ENCODE assay signal across 10 cellular contexts in the genomic region with DNA sequence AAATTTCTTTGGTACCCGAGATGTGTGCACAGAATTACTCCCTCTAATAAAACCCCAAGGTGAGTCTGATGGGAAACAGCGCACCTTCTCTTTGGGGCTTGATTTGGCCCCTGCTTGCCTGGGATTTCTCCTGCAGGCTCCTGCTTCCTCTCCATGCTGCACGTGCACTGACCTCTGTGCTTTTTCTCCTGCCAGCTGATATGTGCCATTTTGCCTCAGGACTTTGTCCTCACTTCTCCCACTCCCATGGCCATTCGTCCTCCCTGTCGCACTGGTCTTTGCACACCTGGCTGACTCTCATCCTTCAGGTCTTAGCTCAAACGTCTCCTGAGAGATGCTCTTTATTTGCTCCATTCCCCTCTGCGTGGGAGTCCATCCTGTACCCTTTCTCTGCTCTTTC. TPM values are rescaled to one million over a fixed set of nuclear protein-coding genes. Genes with fewer than 3 reads are reported as not detected.
DNase-seq lines count a peak whose midpoint lies in the region; ATAC-seq and TF ChIP-seq lines count a peak whose summit lies in the region.
"Had no signal": no experiment of that assay in that cellular context is flagged by ENCODE, and none has a peak within 500 bp of the region (broad histone marks: within the 10 kb centered on the region; RNA-seq: fewer than 3 reads in every experiment).

No MANE protein-coding gene starts in this region.

- no peaks in the 10 kb centered on the region for H3F3A ChIP-seq in smooth muscle cell (ENCODE audit: low read depth)

- H3K27ac ChIP-seq in H9 (ENCODE audit: insufficient read length, low read depth, low read length) = no peak overlapping the region
- H3K27ac ChIP-seq in smooth muscle cell (ENCODE audit: low read depth) = no peak overlapping the region

- H3K4me3 ChIP-seq in fibroblast of villous mesenchyme (ENCODE audit: low read depth, low read length) = peak overlapping the region; percentile 19
- no peak overlapping the region for H3K4me3 ChIP-seq in smooth muscle cell

- H3K27me3 ChIP-seq in H9 (ENCODE audit: insufficient read depth, low read length) (no peaks in the 10 kb centered on the region), smooth muscle cell (ENCODE audit: low read depth) (no peaks in the 10 kb centered on the region)

- peaks cover 6 to 22% (median 20%) of the 10 kb centered on the region in 3 experiments for H3K36me3 Mint-ChIP-seq in H9 (ENCODE audit: insufficient read depth in 1 of 3, low read depth in 3 of 3)
- H3K36me3 Mint-ChIP-seq in activated CD8-positive, alpha-beta T cell treated with anti-CD3 and anti-CD28 coated beads, Interleukin-2, amount 10 ng/mL, durations not matched to agents 7 days and 5 days (ENCODE audit: low read depth) = peaks cover 47% of the 10 kb centered on the region

- H3K36me3 ChIP-seq in smooth muscle cell (ENCODE audit: low read depth) = no peaks in the 10 kb centered on the region

- H3K9me3 ChIP-seq in H9 (ENCODE audit: control insufficient read depth, low read depth, low read length) = peaks cover 14% of the 10 kb centered on the region
- no peaks in the 10 kb centered on the region for H3K9me3 ChIP-seq in smooth muscle cell (replicated peaks; ENCODE audit: low read depth)

- peaks cover 5% of the 10 kb centered on the region for H3K23me2 ChIP-seq in H9 (ENCODE audit: insufficient read length, low read depth, low read length, poor library complexity, severe bottlenecking)

- H3K14ac ChIP-seq in H9 (ENCODE audit: insufficient read depth, low read length) = no peak overlapping the region

- no peak overlapping the region for H2BK15ac ChIP-seq in H9 (ENCODE audit: low read depth, low read length)

- peak overlapping the region in 1 of 2 experiments; percentile 81; a peak in 3 of 5 replicates for H3K4me3 Mint-ChIP-seq in H9
- peak overlapping the region; percentile 90 for H3K4me3 Mint-ChIP-seq in activated CD8-positive, alpha-beta T cell treated with anti-CD3 and anti-CD28 coated beads, Interleukin-2, amount 10 ng/mL, durations not matched to agents 7 days and 5 days

- H3K4me2 ChIP-seq in H9 (ENCODE audit: insufficient read depth, insufficient read length, low read length) = peak overlapping the region; percentile 72
- peak overlapping the region; percentile 89 for H3K4me2 ChIP-seq in smooth muscle cell

- H3K4me1 Mint-ChIP-seq in H9 = peaks cover 20% of the 10 kb centered on the region in 2 experiments
- H3K4me1 Mint-ChIP-seq in activated CD8-positive, alpha-beta T cell treated with anti-CD3 and anti-CD28 coated beads, Interleukin-2, amount 10 ng/mL, durations not matched to agents 7 days and 5 days (ENCODE audit: low read depth) = peaks cover 43% of the 10 kb centered on the region

- H2BK5ac ChIP-seq in H9 (ENCODE audit: insufficient read length, low read length) = no peak overlapping the region

- H2BK120ac ChIP-seq in H9 (ENCODE audit: low read depth, low read length, poor library complexity, severe bottlenecking) = no peak overlapping the region

- no peak overlapping the region for H4K8ac ChIP-seq in H9 (replicated peaks; ENCODE audit: insufficient read length, low read depth, low read length)

- no peak overlapping the region for H3K23ac ChIP-seq in H9 (ENCODE audit: insufficient read length, low read depth, low read length)

- no peak for ATAC-seq in activated CD8-positive, alpha-beta T cell treated with anti-CD3 and anti-CD28 coated beads, Interleukin-2, amount 10 ng/mL, durations not matched to agents 7 days and 5 days
- ATAC-seq in GM19035 (IDR thresholded peaks at IDR 0.05; ENCODE audit: unreplicated experiment) (no peak), GM19467 (IDR thresholded peaks at IDR 0.05; ENCODE audit: unreplicated experiment) (no peak)
- ATAC-seq: HCT116 had no signal

- no peak overlapping the region for H2AK5ac ChIP-seq in H9 (ENCODE audit: insufficient read length, low read length)

- CTCF ChIA-PET in activated CD8-positive, alpha-beta T cell treated with anti-CD3 and anti-CD28 coated beads, Interleukin-2, amount 10 ng/mL, durations not matched to agents 7 days and 5 days (lab: Charles Lee) = interaction anchor here (1.1 to 2.1 kb wide), 2 partner anchors 33 to 42 kb away, joined by 3 to 9 read pairs; no protein-coding TSS in a partner anchor

- DNase-seq in H9 = no peak
- no peak for DNase-seq in activated CD8-positive, alpha-beta T cell treated with anti-CD3 and anti-CD28 coated beads, Interleukin-2, amount 10 ng/mL, durations not matched to agents 7 days and 5 days
- no peak for DNase-seq in fibroblast of villous mesenchyme (ENCODE audit: low read depth)
- DNase-seq in smooth muscle cell (lab: John Stamatoyannopoulos, UW; ENCODE audit: unreplicated experiment) = no peak
- no peak for DNase-seq in NCI-H1048 (lab: John Stamatoyannopoulos, UW)
- DNase-seq: activated CD4-positive, CD25-positive, alpha-beta regulatory T cell treated with anti-CD3 and anti-CD28 coated beads, Interleukin-2, amount 50 U/mL, for 72 hours; NCI-H69 had no signal

- no peak overlapping the region for H3T11ph ChIP-seq in H9 (ENCODE audit: low read length)

- H3K4me1 ChIP-seq in H9 (ENCODE audit: insufficient read depth, low read length) (peaks cover 5% of the 10 kb centered on the region), smooth muscle cell (ENCODE audit: low read depth) (no peaks in the 10 kb centered on the region)

- no peak overlapping the region for H3K27ac Mint-ChIP-seq in H9
- H3K27ac Mint-ChIP-seq in activated CD8-positive, alpha-beta T cell treated with anti-CD3 and anti-CD28 coated beads, Interleukin-2, amount 10 ng/mL, durations not matched to agents 7 days and 5 days = peak overlapping the region; percentile 17

- no peak overlapping the region for H4K91ac ChIP-seq in H9 (ENCODE audit: insufficient read length, low read depth, low read length)

- no peak overlapping the region for H4K5ac ChIP-seq in H9 (ENCODE audit: insufficient read length, low read depth, low read length)

- no peak overlapping the region for H3K18ac ChIP-seq in H9 (ENCODE audit: insufficient read length, low read depth, low read length)

- no peak overlapping the region for H3K56ac ChIP-seq in H9 (ENCODE audit: insufficient read length, low read depth, low read length)

- H2BK20ac ChIP-seq in H9 (ENCODE audit: low read depth, low read length, poor library complexity, severe bottlenecking) = no peak overlapping the region

- peaks cover 10 to 14% of the 10 kb centered on the region in 2 experiments for H3K9me3 Mint-ChIP-seq in H9
- H3K9me3 Mint-ChIP-seq in activated CD8-positive, alpha-beta T cell treated with anti-CD3 and anti-CD28 coated beads, Interleukin-2, amount 10 ng/mL, durations not matched to agents 7 days and 5 days (ENCODE audit: insufficient read depth) = peaks cover 15% of the 10 kb centered on the region

- no peak for TF ChIP-seq CTCF in H9 (conservative IDR thresholded peaks at IDR 0.05)
- no peak for TF ChIP-seq CTCF in fibroblast of villous mesenchyme (IDR thresholded peaks at IDR 0.05; ENCODE audit: insufficient read depth, low read depth, low read length)
- TF ChIP-seq CTCF in smooth muscle cell (IDR thresholded peaks at IDR 0.05; ENCODE audit: borderline replicate concordance, insufficient read depth, poor library complexity, severe bottlenecking) = no peak

- no peak overlapping the region for H2BK12ac ChIP-seq in H9 (ENCODE audit: insufficient read length, low read depth, low read length)

- no peaks in the 10 kb centered on the region for H4K20me1 ChIP-seq in H9 (ENCODE audit: control insufficient read depth, insufficient read depth, insufficient read length)
- H4K20me1 ChIP-seq in smooth muscle cell (ENCODE audit: low read depth) = no peaks in the 10 kb centered on the region

- no peak overlapping the region for H3K4ac ChIP-seq in H9 (ENCODE audit: low read depth, low read length)

- POLR2A ChIA-PET in activated CD8-positive, alpha-beta T cell treated with anti-CD3 and anti-CD28 coated beads, Interleukin-2, amount 10 ng/mL, durations not matched to agents 7 days and 5 days (lab: Charles Lee) = interaction anchor here (0.5 to 2.4 kb wide), 4 partner anchors 7 to 1136 kb away, joined by 3 to 32 read pairs (median 7); partner anchors contain the start of gene SETD4

- no peaks in the 10 kb centered on the region; the same call in 1 of the 2 replicates for H3K27me3 Mint-ChIP-seq in H9 (ENCODE audit: low read depth)
- H3K27me3 Mint-ChIP-seq in activated CD8-positive, alpha-beta T cell treated with anti-CD3 and anti-CD28 coated beads, Interleukin-2, amount 10 ng/mL, durations not matched to agents 7 days and 5 days (ENCODE audit: low read depth) = no peaks in the 10 kb centered on the region

- H2AFZ ChIP-seq in H9 (ENCODE audit: low read length) = no peak overlapping the region
- no peak overlapping the region for H2AFZ ChIP-seq in smooth muscle cell (ENCODE audit: low read depth)

- no peaks in the 10 kb centered on the region; the same call in 1 of the 2 replicates for H3K79me2 ChIP-seq in H9 (ENCODE audit: insufficient read depth, low read length)
- H3K79me2 ChIP-seq in smooth muscle cell (ENCODE audit: low read depth) = no peaks in the 10 kb centered on the region

- no peaks in the 10 kb centered on the region for H3K79me1 ChIP-seq in H9 (ENCODE audit: insufficient read depth, low read depth, low read length, poor library complexity, severe bottlenecking)

- H3K9ac ChIP-seq in H9 (ENCODE audit: extremely low read depth, insufficient read length, low read length) (no peak overlapping the region), smooth muscle cell (ENCODE audit: low read depth) (no peak overlapping the region)

- no CpG with 5 or more reads among the region's 7 CpGs for WGBS in H9 (ENCODE audit: extremely low coverage, insufficient read length, low lambda C conversion rate)
- WGBS in smooth muscle cell (ENCODE audit: low lambda C conversion rate) = 76% methylated on average over 7 of the region's 7 CpGs

RNA-seq across cellular contexts. Expression of gene CBR1, which starts 1.2 kb away (rescaled TPM):
- total RNA-seq in H9 (2021) = 5.7 and 7.1 TPM in 2 replicates
- 10 to 100 TPM; 54.1 to 62.3 TPM for total RNA-seq in activated CD8-positive, alpha-beta T cell treated with anti-CD3 and anti-CD28 coated beads, Interleukin-2, amount 10 ng/mL, durations not matched to agents 7 days and 5 days
- 80.7 and 91.8 TPM in 2 replicates for total RNA-seq in fibroblast of villous mesenchyme
- 89.1 and 90.7 TPM in 2 replicates for total RNA-seq in smooth muscle cell
- 67.1 and 73.0 TPM in 2 replicates for polyA plus RNA-seq in smooth muscle cell

RNA-seq across cellular contexts. Expression of gene SETD4, which starts 10.7 kb away (rescaled TPM):
- total RNA-seq in H9 (2021) = 49.9 and 52.5 TPM in 2 replicates
- 10 to 100 TPM; 19.8 to 22.3 TPM for total RNA-seq in activated CD8-positive, alpha-beta T cell treated with anti-CD3 and anti-CD28 coated beads, Interleukin-2, amount 10 ng/mL, durations not matched to agents 7 days and 5 days
- 15.1 and 16.1 TPM in 2 replicates for total RNA-seq in fibroblast of villous mesenchyme
- total RNA-seq in smooth muscle cell = 8.5 and 18.7 TPM in 2 replicates
- polyA plus RNA-seq in smooth muscle cell = 10.0 and 12.7 TPM in 2 replicates
